In the genomic region with DNA sequence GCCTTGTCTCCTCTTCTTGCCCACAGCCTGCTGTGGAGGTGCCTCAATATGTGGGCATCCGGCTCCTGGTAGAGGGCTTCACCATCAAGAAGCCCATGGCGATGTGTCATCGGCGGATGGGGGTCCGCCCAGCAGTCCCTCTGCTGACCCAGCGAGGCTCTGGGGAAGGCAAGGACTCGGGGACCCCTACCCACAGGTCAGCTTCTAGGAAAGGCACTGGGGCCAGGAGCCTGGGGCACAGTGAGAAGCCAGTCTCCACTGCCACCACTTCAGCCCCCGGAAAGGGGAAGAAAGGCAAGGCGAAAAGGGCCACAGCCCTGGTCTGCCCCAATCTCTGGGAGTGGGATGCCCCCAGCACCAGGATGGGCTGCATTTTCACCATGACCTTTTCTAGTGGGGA, we compare ENCODE assay signal across 39 cellular contexts. TPM values are rescaled to one million over a fixed set of nuclear protein-coding genes. Genes with fewer than 3 reads are reported as not detected.
"Had no signal": no experiment of that assay in that cellular context is flagged by ENCODE, and none has a peak within 500 bp of the region (broad histone marks: within the 10 kb centered on the region; RNA-seq: fewer than 3 reads in every experiment).

No MANE protein-coding gene starts in this region.

- H3K4me3 ChIP-seq: adrenal gland, cardiac muscle cell had no signal

- H3K36me3 Mint-ChIP-seq: activated naive CD4-positive, alpha-beta T cell treated with anti-CD3 and anti-CD28 coated beads, Interleukin-2, amount 50 U/mL, for 72 hours had no signal

- H3K9me3 ChIP-seq: adrenal gland had no signal

- H3K27me3 Mint-ChIP-seq: activated B cell treated with CpG ODN at 0.5 μM for 24 hours; activated CD4-positive, alpha-beta memory T cell treated with anti-CD3 and anti-CD28 coated beads for 36 hours; activated CD4-positive, alpha-beta T cell treated with anti-CD3 and anti-CD28 coated beads, Interleukin-2, amount 10 ng/mL, durations not matched to agents 24 days and 14 days; activated CD8-positive, alpha-beta T cell treated with anti-CD3 and anti-CD28 coated beads for 36 hours; activated naive CD8-positive, alpha-beta T cell treated with anti-CD3 and anti-CD28 coated beads for 36 hours; activated T-helper 17 cell treated with anti-CD3 and anti-CD28 coated beads, Interleukin-2, amount 50 U/mL, for 72 hours; brain; central memory CD8-positive, alpha-beta T cell had no signal

- H3K4me1 Mint-ChIP-seq: activated B cell treated with CpG ODN at 0.5 μM for 24 hours; activated T-helper 17 cell treated with anti-CD3 and anti-CD28 coated beads, Interleukin-2, amount 50 U/mL, for 72 hours; brain had no signal

- H3K4me1 ChIP-seq: adrenal gland had no signal

- H3K4me3 Mint-ChIP-seq: activated B cell treated with CpG ODN at 0.5 μM for 24 hours; activated CD4-positive, alpha-beta memory T cell treated with anti-CD3 and anti-CD28 coated beads for 36 hours; activated CD4-positive, alpha-beta T cell treated with anti-CD3 and anti-CD28 coated beads, Interleukin-2, amount 10 ng/mL, durations not matched to agents 24 days and 14 days; activated CD8-positive, alpha-beta T cell treated with anti-CD3 and anti-CD28 coated beads for 36 hours; activated naive CD4-positive, alpha-beta T cell treated with anti-CD3 and anti-CD28 coated beads for 36 hours; activated naive CD8-positive, alpha-beta T cell treated with anti-CD3 and anti-CD28 coated beads for 36 hours; activated T-cell treated with anti-CD3 and anti-CD28 coated beads, Interleukin-2, amount 50 U/mL, for 4 hours; activated T-cell treated with anti-CD3 and anti-CD28 coated beads, Interleukin-2, amount 50 U/mL, for 72 hours; activated T-helper 1 cell treated with anti-CD3 and anti-CD28 coated beads, Interleukin-12 subunit alpha, Interleukin-12 subunit beta, Interleukin-2, Interleukin-4 antibody, amounts not matched to agents 30 ng/mL and 10 ng/mL and 1 ng/mL, durations not matched to agents 14 hours and 24 hours and 36 hours; activated T-helper 17 cell treated with anti-CD3 and anti-CD28 coated beads, Interleukin-2, amount 50 U/mL, for 72 hours; brain; central memory CD8-positive, alpha-beta T cell; T-helper 1 cell treated with Interleukin-12 subunit alpha and Interleukin-12 subunit beta and Interleukin-4 antibody, amounts not matched to agents 30 μg/mL and 1 μg/mL, for 36 hours; T-helper 2 cell treated with Interferon-gamma antibody and Interleukin-4, amounts not matched to agents 5 μg/mL and 100 μg/mL, for 36 hours had no signal

- ATAC-seq: activated CD8-positive, alpha-beta T cell treated with anti-CD3 and anti-CD28 coated beads for 36 hours; activated naive CD4-positive, alpha-beta T cell treated with anti-CD3 and anti-CD28 coated beads, Interleukin-2, amount 50 U/mL, for 72 hours; activated T-cell treated with anti-CD3 and anti-CD28 coated beads, Interleukin-2, amount 50 U/mL, for 4 hours; activated T-cell treated with anti-CD3 and anti-CD28 coated beads, Interleukin-2, amount 50 U/mL, for 72 hours; activated T-helper 17 cell treated with anti-CD3 and anti-CD28 coated beads, Interleukin-2, amount 50 U/mL, for 72 hours had no signal

- H3K27me3 ChIP-seq: adrenal gland, cardiac muscle cell had no signal

- DNase-seq: activated B cell treated with CpG ODN at 0.5 μM for 24 hours; activated CD4-positive, alpha-beta memory T cell treated with anti-CD3 and anti-CD28 coated beads for 36 hours; activated CD4-positive, alpha-beta T cell treated with anti-CD3 and anti-CD28 coated beads for 4 hours; activated CD4-positive, alpha-beta T cell treated with anti-CD3 and anti-CD28 coated beads, Interleukin-2, amount 10 ng/mL, durations not matched to agents 24 days and 14 days; activated CD4-positive, alpha-beta T cell treated with anti-CD3 and anti-CD28 coated beads, Interleukin-2, amount 50 U/mL, for 1 hour; activated CD4-positive, alpha-beta T cell treated with anti-CD3 and anti-CD28 coated beads, Interleukin-2, amount 50 U/mL, for 4 hours; activated CD4-positive, CD25-positive, alpha-beta regulatory T cell treated with anti-CD3 and anti-CD28 coated beads, Interleukin-2, amount 50 U/mL, for 72 hours; activated CD8-positive, alpha-beta memory T cell treated with anti-CD3 and anti-CD28 coated beads, Interleukin-2, amount 50 U/mL, for 4 hours; activated CD8-positive, alpha-beta T cell treated with anti-CD3 and anti-CD28 coated beads for 36 hours; activated effector memory CD4-positive, alpha-beta T cell treated with anti-CD3 and anti-CD28 coated beads, Interleukin-2, amount 50 U/mL, for 16 hours; activated gamma-delta T cell treated with Interleukin-2 at 50 U/mL for 16 hours; activated naive CD4-positive, alpha-beta T cell; activated naive CD4-positive, alpha-beta T cell treated with anti-CD3 and anti-CD28 coated beads for 36 hours; activated naive CD4-positive, alpha-beta T cell treated with anti-CD3 and anti-CD28 coated beads, Interleukin-2, amount 50 U/mL, for 16 hours; activated naive CD8-positive, alpha-beta T cell treated with anti-CD3 and anti-CD28 coated beads for 36 hours; activated T-cell treated with anti-CD3 and anti-CD28 coated beads for 4 hours; activated T-cell treated with anti-CD3 and anti-CD28 coated beads, Interleukin-2, amount 50 U/mL, for 1 hour; activated T-cell treated with anti-CD3 and anti-CD28 coated beads, Interleukin-2, amount 50 U/mL, for 4 hours; activated T-cell treated with anti-CD3 and anti-CD28 coated beads, Interleukin-2, amount 50 U/mL, for 72 hours; adrenal gland; amniotic stem cell; aorta; caudate nucleus; cerebellar nuclear complex; T-helper 1 cell; T-helper 2 cell; T-helper 9 cell had no signal

- H3K9me3 Mint-ChIP-seq: activated B cell treated with CpG ODN at 0.5 μM for 24 hours; activated CD4-positive, alpha-beta memory T cell treated with anti-CD3 and anti-CD28 coated beads for 36 hours; activated CD4-positive, alpha-beta T cell treated with anti-CD3 and anti-CD28 coated beads, Interleukin-2, amount 10 ng/mL, durations not matched to agents 24 days and 14 days; activated CD8-positive, alpha-beta T cell treated with anti-CD3 and anti-CD28 coated beads for 36 hours; activated naive CD4-positive, alpha-beta T cell treated with anti-CD3 and anti-CD28 coated beads for 36 hours; activated naive CD4-positive, alpha-beta T cell treated with anti-CD3 and anti-CD28 coated beads, Interleukin-2, amount 50 U/mL, for 72 hours; activated naive CD8-positive, alpha-beta T cell treated with anti-CD3 and anti-CD28 coated beads for 36 hours; activated T-cell treated with anti-CD3 and anti-CD28 coated beads, Interleukin-2, amount 50 U/mL, for 4 hours; activated T-cell treated with anti-CD3 and anti-CD28 coated beads, Interleukin-2, amount 50 U/mL, for 72 hours; activated T-helper 1 cell treated with anti-CD3 and anti-CD28 coated beads, Interleukin-12 subunit alpha, Interleukin-12 subunit beta, Interleukin-2, Interleukin-4 antibody, amounts not matched to agents 30 ng/mL and 10 ng/mL and 1 ng/mL, durations not matched to agents 14 hours and 24 hours and 36 hours; activated T-helper 17 cell treated with anti-CD3 and anti-CD28 coated beads, Interleukin-2, amount 50 U/mL, for 72 hours; brain; central memory CD8-positive, alpha-beta T cell; T-helper 1 cell treated with Interleukin-12 subunit alpha and Interleukin-12 subunit beta and Interleukin-4 antibody, amounts not matched to agents 30 μg/mL and 1 μg/mL, for 36 hours; T-helper 2 cell treated with Interferon-gamma antibody and Interleukin-4, amounts not matched to agents 5 μg/mL and 100 μg/mL, for 36 hours had no signal

- H3K27ac ChIP-seq: adrenal gland, cardiac muscle cell, VCaP had no signal

- H3K27ac Mint-ChIP-seq: activated B cell treated with CpG ODN at 0.5 μM for 24 hours; activated CD4-positive, alpha-beta memory T cell treated with anti-CD3 and anti-CD28 coated beads for 36 hours; activated CD4-positive, alpha-beta T cell treated with anti-CD3 and anti-CD28 coated beads, Interleukin-2, amount 10 ng/mL, durations not matched to agents 24 days and 14 days; activated naive CD4-positive, alpha-beta T cell treated with anti-CD3 and anti-CD28 coated beads for 36 hours; activated naive CD4-positive, alpha-beta T cell treated with anti-CD3 and anti-CD28 coated beads, Interleukin-2, amount 50 U/mL, for 72 hours; activated naive CD8-positive, alpha-beta T cell treated with anti-CD3 and anti-CD28 coated beads for 36 hours; activated T-cell treated with anti-CD3 and anti-CD28 coated beads, Interleukin-2, amount 50 U/mL, for 72 hours; activated T-helper 1 cell treated with anti-CD3 and anti-CD28 coated beads, Interleukin-12 subunit alpha, Interleukin-12 subunit beta, Interleukin-2, Interleukin-4 antibody, amounts not matched to agents 30 ng/mL and 10 ng/mL and 1 ng/mL, durations not matched to agents 14 hours and 24 hours and 36 hours; activated T-helper 17 cell treated with anti-CD3 and anti-CD28 coated beads, Interleukin-2, amount 50 U/mL, for 72 hours; brain; T-helper 1 cell treated with Interleukin-12 subunit alpha and Interleukin-12 subunit beta and Interleukin-4 antibody, amounts not matched to agents 30 μg/mL and 1 μg/mL, for 36 hours; T-helper 2 cell treated with Interferon-gamma antibody and Interleukin-4, amounts not matched to agents 5 μg/mL and 100 μg/mL, for 36 hours had no signal

RNA-seq across cellular contexts. Expression of a gene that starts 47.0 kb away (rescaled TPM):
- total RNA-seq: activated B cell treated with CpG ODN at 0.5 μM for 24 hours; activated CD4-positive, alpha-beta memory T cell treated with anti-CD3 and anti-CD28 coated beads for 36 hours; activated CD4-positive, alpha-beta T cell treated with anti-CD3 and anti-CD28 coated beads, Interleukin-2, amount 10 ng/mL, durations not matched to agents 24 days and 14 days; activated CD8-positive, alpha-beta memory T cell treated with anti-CD3 and anti-CD28 coated beads for 36 hours; activated CD8-positive, alpha-beta T cell treated with anti-CD3 and anti-CD28 coated beads for 36 hours; activated naive CD4-positive, alpha-beta T cell treated with anti-CD3 and anti-CD28 coated beads for 36 hours; activated naive CD4-positive, alpha-beta T cell treated with anti-CD3 and anti-CD28 coated beads, Interleukin-2, amount 50 U/mL, for 72 hours; activated T-cell treated with anti-CD3 and anti-CD28 coated beads, Interleukin-2, amount 50 U/mL, for 4 hours; activated T-helper 1 cell treated with anti-CD3 and anti-CD28 coated beads, Interleukin-12 subunit alpha, Interleukin-12 subunit beta, Interleukin-2, Interleukin-4 antibody, amounts not matched to agents 30 ng/mL and 10 ng/mL and 1 ng/mL, durations not matched to agents 14 hours and 24 hours and 36 hours; astrocyte; bronchial epithelial cell; cardiac muscle cell had no signal
